Comparison of ENCODE assay signal across 23 cellular contexts in genomic region chr2:231918501-231919330, GRCh38. TPM values are rescaled to one million over a fixed set of nuclear protein-coding genes. Genes with fewer than 3 reads are reported as not detected.
DNase-seq lines count a peak whose midpoint lies in the region; ATAC-seq and TF ChIP-seq lines count a peak whose summit lies in the region.
"Had no signal": no experiment of that assay in that cellular context is flagged by ENCODE, and none has a peak within 500 bp of the region (broad histone marks: within the 10 kb centered on the region; RNA-seq: fewer than 3 reads in every experiment).

No MANE protein-coding gene starts in this region.

- no peaks in the 10 kb centered on the region for H3K4me1 Mint-ChIP-seq in chondrocyte (ENCODE audit: low read depth)
- H3K4me1 Mint-ChIP-seq: B cell, CD14-positive monocyte had no signal

- no peaks in the 10 kb centered on the region for H3K9me3 Mint-ChIP-seq in chondrocyte (ENCODE audit: low read depth)

- no peaks in the 10 kb centered on the region for H3F3A ChIP-seq in MM.1S (ENCODE audit: insufficient read depth, low read length)

- no peak overlapping the region for H3K27ac ChIP-seq in upper lobe of right lung
- no peak overlapping the region for H3K27ac ChIP-seq in MM.1S (ENCODE audit: low read length)
- H3K27ac ChIP-seq: A549, Peyer's patch had no signal

- ATAC-seq in left cardiac atrium (no peak), upper lobe of right lung (no peak), GM18519 (IDR thresholded peaks at IDR 0.05; ENCODE audit: low FRiP score, unreplicated experiment) (no peak)

- no peaks in the 10 kb centered on the region for H4K20me1 ChIP-seq in MM.1S (ENCODE audit: insufficient read depth, low read length)

- no peak overlapping the region for H3K9ac ChIP-seq in MM.1S (ENCODE audit: low read length)

- H3K79me2 ChIP-seq in MM.1S (ENCODE audit: low read length), result no peaks in the 10 kb centered on the region

- no peaks in the 10 kb centered on the region for H3K36me3 ChIP-seq in upper lobe of right lung
- H3K36me3 ChIP-seq in MM.1S (replicated peaks; ENCODE audit: insufficient read depth, low read length), result no peaks in the 10 kb centered on the region
- H3K36me3 ChIP-seq: Peyer's patch had no signal

- peaks cover 47% of the 10 kb centered on the region for H3K27me3 Mint-ChIP-seq in chondrocyte (ENCODE audit: low read depth)

- no peaks in the 10 kb centered on the region for H3K36me3 Mint-ChIP-seq in chondrocyte (ENCODE audit: low read depth)
- H3K36me3 Mint-ChIP-seq: CD14-positive monocyte had no signal

- intact Hi-C loops in cardiac septum (cut with DNase I) (no loop called here), left cardiac atrium (cut with DNase I) (no loop called here), upper lobe of right lung (cut with DNase I) (no loop called here)

- H3K27ac Mint-ChIP-seq in chondrocyte (ENCODE audit: unreplicated experiment), result no peak overlapping the region
- H3K27ac Mint-ChIP-seq: B cell had no signal

- no peak overlapping the region for H3K4me3 Mint-ChIP-seq in chondrocyte (ENCODE audit: unreplicated experiment)
- H3K4me3 Mint-ChIP-seq: B cell, CD14-positive monocyte had no signal

- H3K9me3 ChIP-seq in upper lobe of right lung (no peaks in the 10 kb centered on the region), MM.1S (replicated peaks; ENCODE audit: insufficient read depth, low read length) (no peaks in the 10 kb centered on the region)
- H3K9me3 ChIP-seq: A549, Peyer's patch had no signal

- H3K4me1 ChIP-seq in upper lobe of right lung (no peaks in the 10 kb centered on the region), MM.1S (ENCODE audit: low read length) (no peaks in the 10 kb centered on the region)
- H3K4me1 ChIP-seq: A549, Peyer's patch had no signal

- H3K9me2 ChIP-seq in MM.1S (replicated peaks; ENCODE audit: insufficient read depth, low read length), result no peaks in the 10 kb centered on the region

- DNase-seq in cardiac septum (ENCODE audit: low spot score) (peak; percentile 41), left cardiac atrium (no peak), chondrocyte (ENCODE audit: low spot score) (peak; percentile 79), mesenteric fat pad (ENCODE audit: low spot score) (peak; percentile 88), upper lobe of right lung (peak; percentile 52), UCSD-AML1 (lab: John Stamatoyannopoulos, UW; ENCODE audit: unreplicated experiment) (no peak), MM.1S (no peak)
- DNase-seq: DMS53, GDM1, NCI-H1092 treated with DMSO at 0.1 percent for 48 hours, NCI-H2081, NCI-H2171, NCI-H345, NCI-H524, NCI-H774 had no signal

- H3K4me2 ChIP-seq in MM.1S (ENCODE audit: low read depth, low read length), result no peak overlapping the region
- H3K4me2 ChIP-seq: A549 had no signal

- H3K4me3 ChIP-seq in upper lobe of right lung (no peak overlapping the region), MM.1S (ENCODE audit: low read length) (no peak overlapping the region)
- H3K4me3 ChIP-seq: A549, Peyer's patch had no signal

- no peak overlapping the region for H2AFZ ChIP-seq in MM.1S (ENCODE audit: low read length)

- TF ChIP-seq CTCF in chondrocyte (IDR thresholded peaks at IDR 0.05) (no peak), upper lobe of right lung (IDR thresholded peaks at IDR 0.05) (no peak), MM.1S (IDR thresholded peaks at IDR 0.05; ENCODE audit: low read length) (no peak)

- peaks cover 16% of the 10 kb centered on the region for H3K27me3 ChIP-seq in upper lobe of right lung
- no peaks in the 10 kb centered on the region for H3K27me3 ChIP-seq in MM.1S (replicated peaks; ENCODE audit: insufficient read depth, low read length)

RNA-seq across cellular contexts. Expression of gene NPPC, which starts 7.5 kb away (rescaled TPM):
- 0.30 TPM for total RNA-seq in cardiac septum
- total RNA-seq in left cardiac atrium, result 1 to 10 TPM; 3.7 to 7.2 TPM
- total RNA-seq in chondrocyte, result not detected in 3 replicates
- total RNA-seq in mesenteric fat pad, result 2.5 TPM
- total RNA-seq in upper lobe of right lung, result not detected
- total RNA-seq: H4, LHCN-M2, OCI-LY7, Peyer's patch had no signal

RNA-seq across cellular contexts. Expression of gene DIS3L2, which starts 42.8 kb away (rescaled TPM):
- total RNA-seq in cardiac septum, result 18.6 TPM
- total RNA-seq in left cardiac atrium, result 10 to 100 TPM; 17.6 to 18.6 TPM
- 17.5 to 29.4 TPM (median 18.3 TPM) in 3 replicates for total RNA-seq in chondrocyte
- total RNA-seq in mesenteric fat pad, result 33.5 TPM
- 35.8 TPM for total RNA-seq in upper lobe of right lung

Comparison
In these comparisons a context has a peak if more than half of its experiments do, and no peak if none do; other contexts are left out.
1. DNase-seq: peak in cardiac septum (single experiment), chondrocyte (single experiment), mesenteric fat pad (single experiment) and upper lobe of right lung (single experiment); none in left cardiac atrium (single experiment), UCSD-AML1 (single experiment) and MM.1S (single experiment).